8 cellular contexts compared by ENCODE assay signal in genomic region chr15:70308011-70308761, GRCh38.
DNase-seq lines count a peak whose midpoint lies in the region; ATAC-seq, FAIRE-seq and TF ChIP-seq lines count a peak whose summit lies in the region.

No MANE protein-coding gene starts in this region.

- H3K36me3 ChIP-seq in Karpas-422 (ENCODE audit: insufficient read depth, low read length): no peaks in the 10 kb centered on the region
- no peaks in the 10 kb centered on the region for H3K36me3 ChIP-seq in astrocyte (ENCODE audit: insufficient read depth, low read length)

- H3K27me3 ChIP-seq in Karpas-422 (ENCODE audit: low read length) (no peaks in the 10 kb centered on the region), astrocyte (ENCODE audit: insufficient read depth, low read length) (peaks cover 23% of the 10 kb centered on the region)

- H3K27ac Mint-ChIP-seq in CD14-positive monocyte (peak overlapping the region; percentile 46 to 91 (median 76)), astrocyte (ENCODE audit: unreplicated experiment) (peak overlapping the region; percentile 23)

- intact Hi-C loops in CD14-positive monocyte (cut with micrococcal nuclease): loop anchor here (5.0 kb wide), 1 partner anchor 36 kb away; no protein-coding TSS in a partner anchor

- H3K4me1 ChIP-seq in Karpas-422 (ENCODE audit: low read length): peaks cover 27% of the 10 kb centered on the region
- H3K4me1 ChIP-seq in astrocyte (ENCODE audit: insufficient read depth, low read length): no peaks in the 10 kb centered on the region

- DNase-seq in CD14-positive monocyte (ENCODE audit: low spot score): peak; percentile 91
- DNase-seq in GM19240 (ENCODE audit: insufficient read length, low spot score): peak; percentile 43
- peak; percentile 74 for DNase-seq in Karpas-422
- DNase-seq in astrocyte (ENCODE audit: low read depth): no peak
- no peak for DNase-seq in kidney glomerular epithelial cell (lab: John Stamatoyannopoulos, UW)
- no peak for DNase-seq in NCI-H187 (lab: John Stamatoyannopoulos, UW)

- peak overlapping the region in 1 of 2 donors; percentile 78 for H3K4me3 Mint-ChIP-seq in CD14-positive monocyte
- no peak overlapping the region for H3K4me3 Mint-ChIP-seq in astrocyte (ENCODE audit: unreplicated experiment)

- H3K79me2 ChIP-seq in Karpas-422 (ENCODE audit: low read length): no peaks in the 10 kb centered on the region
- H3K79me2 ChIP-seq in astrocyte (ENCODE audit: insufficient read depth, low read length): no peaks in the 10 kb centered on the region

- H3K9ac ChIP-seq in Karpas-422 (ENCODE audit: low read length) (peak overlapping the region; percentile 50), astrocyte (ENCODE audit: low read length) (no peak overlapping the region)

- no peak for FAIRE-seq in astrocyte (lab: Jason Lieb, UNC)

- TF ChIP-seq CTCF in CD14-positive monocyte (IDR thresholded peaks at IDR 0.05): no peak
- TF ChIP-seq CTCF in astrocyte (IDR thresholded peaks at IDR 0.05; ENCODE audit: insufficient read depth, low read depth, low read length): no peak

- H3K27me3 Mint-ChIP-seq in CD14-positive monocyte (ENCODE audit: low read depth in 3 of 3) (peaks cover 0 to 8% (median 6%) of the 10 kb centered on the region in 3 donors), astrocyte (ENCODE audit: low read depth, unreplicated experiment) (peaks cover 36% of the 10 kb centered on the region)

- no peaks in the 10 kb centered on the region for H3K9me3 ChIP-seq in Karpas-422 (ENCODE audit: low read length)
- no peaks in the 10 kb centered on the region for H3K9me3 ChIP-seq in astrocyte (ENCODE audit: insufficient read depth, low read depth, low read length)

- H3K9me3 Mint-ChIP-seq in CD14-positive monocyte (peaks cover 0 to 5% (median 0%) of the 10 kb centered on the region in 7 donors), astrocyte (ENCODE audit: unreplicated experiment) (peaks cover 1% of the 10 kb centered on the region)

- H3K9me2 ChIP-seq in Karpas-422 (replicated peaks; ENCODE audit: insufficient read depth, low read length): no peaks in the 10 kb centered on the region

- H3K4me1 Mint-ChIP-seq in CD14-positive monocyte (peaks cover 10% of the 10 kb centered on the region), astrocyte (ENCODE audit: low read depth, unreplicated experiment) (no peaks in the 10 kb centered on the region)

- H3K4me2 ChIP-seq in Karpas-422 (ENCODE audit: low read depth, low read length, poor library complexity, severe bottlenecking) (peak overlapping the region; percentile 58), astrocyte (ENCODE audit: low read length) (no peak overlapping the region)

- H2AFZ ChIP-seq in Karpas-422 (ENCODE audit: low read length): 0 out of 2 replicates have a peak overlapping the region, but pooled peaks have one; percentile 60
- H2AFZ ChIP-seq in astrocyte (ENCODE audit: low read depth, low read length): no peak overlapping the region

- H3K4me3 ChIP-seq in Karpas-422 (ENCODE audit: low read length): peak overlapping the region; percentile 28; the same call in 1 of the 2 replicates
- no peak overlapping the region for H3K4me3 ChIP-seq in astrocyte (ENCODE audit: insufficient read depth, low read depth, low read length)

- no peak overlapping the region for H3K27ac ChIP-seq in Karpas-422 (ENCODE audit: low read length)
- H3K27ac ChIP-seq in astrocyte (ENCODE audit: low read depth, low read length): no peak overlapping the region

- H3K36me3 Mint-ChIP-seq in CD14-positive monocyte: no peaks in the 10 kb centered on the region
- H3K36me3 Mint-ChIP-seq in astrocyte (ENCODE audit: low read depth, unreplicated experiment): no peaks in the 10 kb centered on the region

- no peak for ATAC-seq in GM21526 (IDR thresholded peaks at IDR 0.05; ENCODE audit: low FRiP score, unreplicated experiment)
- ATAC-seq in HG02623 (IDR thresholded peaks at IDR 0.05; ENCODE audit: unreplicated experiment): no peak

- H4K20me1 ChIP-seq in Karpas-422 (ENCODE audit: insufficient read depth, low read depth, low read length) (no peaks in the 10 kb centered on the region), astrocyte (ENCODE audit: insufficient read depth, low read length) (no peaks in the 10 kb centered on the region)

Comparison
In these comparisons a context has a peak if more than half of its experiments do, and no peak if none do; other contexts are left out.
1. DNase-seq: peak in CD14-positive monocyte (single experiment), GM19240 (single experiment) and Karpas-422 (single experiment); none in astrocyte (single experiment), kidney glomerular epithelial cell (single experiment) and NCI-H187 (0 of 2).